8 cellular contexts compared by ENCODE assay signal in genomic region chr2:164599954-164600589, GRCh38. TPM values are rescaled to one million over a fixed set of nuclear protein-coding genes. Genes with fewer than 3 reads are reported as not detected.
A peak's percentile ranks its signal among the peaks of the same experiment; 100 is the strongest.
DNase-seq lines count a peak whose midpoint lies in the region; ATAC-seq and TF ChIP-seq lines count a peak whose summit lies in the region.

No MANE protein-coding gene starts in this region.

- H3K27me3 Mint-ChIP-seq in natural killer cell treated with Interleukin-12 subunit alpha and Interleukin-12 subunit beta and Interleukin-15 and Interleukin-18, amount 100 ng/mL, for 72 hours, result peaks cover 0 to 4% of the 10 kb centered on the region in 2 donors

- H3K79me2 ChIP-seq in DND-41 (ENCODE audit: insufficient read depth, low read length), result no peaks in the 10 kb centered on the region

- TF ChIP-seq CTCF in DND-41 (IDR thresholded peaks at IDR 0.05; ENCODE audit: borderline replicate concordance, extremely low read depth, low read length, poor library complexity, severe bottlenecking), result peak; percentile 81
- TF ChIP-seq CTCF in brain microvascular endothelial cell (IDR thresholded peaks at IDR 0.05; ENCODE audit: low read depth, low read length, missing control alignments), result peak; percentile 89

- H4K20me1 ChIP-seq in DND-41 (ENCODE audit: insufficient read depth, low read length), result no peaks in the 10 kb centered on the region

- no peak overlapping the region for H2AFZ ChIP-seq in DND-41 (ENCODE audit: low read depth, low read length)

- H3K27me3 ChIP-seq in DND-41 (ENCODE audit: insufficient read depth, low read length, poor library complexity), result no peaks in the 10 kb centered on the region
- H3K27me3 ChIP-seq in brain microvascular endothelial cell (replicated peaks), result no peaks in the 10 kb centered on the region

- no peaks in the 10 kb centered on the region for H3K4me1 Mint-ChIP-seq in natural killer cell treated with Interleukin-12 subunit alpha and Interleukin-12 subunit beta and Interleukin-15 and Interleukin-18, amount 100 ng/mL, for 72 hours (ENCODE audit: low read depth in 2 of 2)

- no peaks in the 10 kb centered on the region for H3K9me3 Mint-ChIP-seq in natural killer cell treated with Interleukin-12 subunit alpha and Interleukin-12 subunit beta and Interleukin-15 and Interleukin-18, amount 100 ng/mL, for 72 hours

- H3K36me3 ChIP-seq in DND-41 (ENCODE audit: insufficient read depth, low read length), result no peaks in the 10 kb centered on the region
- no peaks in the 10 kb centered on the region for H3K36me3 ChIP-seq in brain microvascular endothelial cell (replicated peaks)

- no peaks in the 10 kb centered on the region for H3K36me3 Mint-ChIP-seq in natural killer cell treated with Interleukin-12 subunit alpha and Interleukin-12 subunit beta and Interleukin-15 and Interleukin-18, amount 100 ng/mL, for 72 hours

- H3K27ac Mint-ChIP-seq in natural killer cell treated with Interleukin-12 subunit alpha and Interleukin-12 subunit beta and Interleukin-15 and Interleukin-18, amount 100 ng/mL, for 72 hours, result no peak overlapping the region

- H3K4me3 Mint-ChIP-seq in natural killer cell treated with Interleukin-12 subunit alpha and Interleukin-12 subunit beta and Interleukin-15 and Interleukin-18, amount 100 ng/mL, for 72 hours, result no peak overlapping the region

- in situ Hi-C loops in brain microvascular endothelial cell (cut with HindIII; ENCODE audit: low pct_ligation_motif_present, low sequenced_read_pairs), result no loop called here

- no peaks in the 10 kb centered on the region for H3K4me1 ChIP-seq in DND-41 (ENCODE audit: insufficient read depth, low read length)

- H3K4me3 ChIP-seq in DND-41 (ENCODE audit: low read depth in 1 of 2, low read length in 2 of 2), result no peak overlapping the region
- no peak overlapping the region for H3K4me3 ChIP-seq in brain microvascular endothelial cell (ENCODE audit: low read depth, low read length)

- H3K9ac ChIP-seq in DND-41 (ENCODE audit: low read depth, low read length), result no peak overlapping the region

- H3K27ac ChIP-seq in DND-41 (ENCODE audit: low read length), result no peak overlapping the region
- no peak overlapping the region for H3K27ac ChIP-seq in brain microvascular endothelial cell
- H3K27ac ChIP-seq in caudate nucleus (ENCODE audit: low read depth, low read length), result no peak overlapping the region

- no peak overlapping the region for H3K4me2 ChIP-seq in DND-41 (ENCODE audit: insufficient read depth, low read length)

- ATAC-seq in DND-41 (ENCODE audit: insufficient read depth, low read depth), result peak; percentile 85
- ATAC-seq in GM21360 (IDR thresholded peaks at IDR 0.05; ENCODE audit: unreplicated experiment), result peak; percentile 100
- ATAC-seq in HG03460 (IDR thresholded peaks at IDR 0.05; ENCODE audit: unreplicated experiment), result peak; percentile 97
- no peak for ATAC-seq in natural killer cell treated with Interleukin-12 subunit alpha and Interleukin-12 subunit beta and Interleukin-15 and Interleukin-18, amount 100 ng/mL, for 72 hours

- DNase-seq in DND-41 (peak; percentile 37), NCI-H748 treated with DMSO at 0.1 percent for 48 hours (lab: John Stamatoyannopoulos, UW) (peak; percentile 82), brain microvascular endothelial cell (peak; percentile 87), kidney tubule cell (ENCODE audit: low spot score) (peak; percentile 85), caudate nucleus (lab: John Stamatoyannopoulos, UW) (no peak)
- DNase-seq in natural killer cell treated with Interleukin-12 subunit alpha and Interleukin-12 subunit beta and Interleukin-15 and Interleukin-18, amount 100 ng/mL, for 72 hours (ENCODE audit: low spot score), result no peak

- no peaks in the 10 kb centered on the region for H3K9me3 ChIP-seq in DND-41 (ENCODE audit: insufficient read depth, low read length, severe bottlenecking)

RNA-seq across cellular contexts. Expression of gene GRB14, which starts 21.2 kb away (rescaled TPM):
- not detected for total RNA-seq in natural killer cell treated with Interleukin-12 subunit alpha and Interleukin-12 subunit beta and Interleukin-15 and Interleukin-18, amount 100 ng/mL, for 72 hours

Comparison
In these comparisons a context has a peak if more than half of its experiments do, and no peak if none do; other contexts are left out.
1. ATAC-seq: peak in DND-41 (single experiment), GM21360 (single experiment) and HG03460 (single experiment); none in natural killer cell treated with Interleukin-12 subunit alpha and Interleukin-12 subunit beta and Interleukin-15 and Interleukin-18, amount 100 ng/mL, for 72 hours (0 of 2).
2. DNase-seq: peak in DND-41 (single experiment), NCI-H748 treated with DMSO at 0.1 percent for 48 hours (single experiment), brain microvascular endothelial cell (single experiment) and kidney tubule cell (single experiment); none in caudate nucleus (0 of 61) and natural killer cell treated with Interleukin-12 subunit alpha and Interleukin-12 subunit beta and Interleukin-15 and Interleukin-18, amount 100 ng/mL, for 72 hours (single experiment).